ENCODE assay signal across 8 cellular contexts in genomic region chr3:130894873-130895330, GRCh38. TPM values are rescaled to one million over a fixed set of nuclear protein-coding genes. Genes with fewer than 3 reads are reported as not detected.
DNase-seq lines count a peak whose midpoint lies in the region; ATAC-seq and TF ChIP-seq lines count a peak whose summit lies in the region.

No MANE protein-coding gene starts in this region.

- intact Hi-C loops in activated CD8-positive, alpha-beta T cell treated with anti-CD3 and anti-CD28 coated beads for 36 hours (cut with micrococcal nuclease) = no loop called here

- POLR2A ChIA-PET in activated CD8-positive, alpha-beta T cell treated with anti-CD3 and anti-CD28 coated beads for 36 hours (lab: Charles Lee) = interaction anchor here (0.7 to 4.8 kb wide), 6 partner anchors 13 to 147 kb away, joined by 3 to 23 read pairs (median 5); partner anchors contain the start of gene PIK3R4

- ATAC-seq in activated CD8-positive, alpha-beta memory T cell treated with anti-CD3 and anti-CD28 coated beads, Interleukin-2, amount 10 ng/mL, durations not matched to agents 7 days and 5 days = no peak
- no peak for ATAC-seq in activated CD8-positive, alpha-beta T cell treated with anti-CD3 and anti-CD28 coated beads for 36 hours
- no peak for ATAC-seq in HG03175 (IDR thresholded peaks at IDR 0.05; ENCODE audit: unreplicated experiment)

- no peaks in the 10 kb centered on the region for H3K27me3 Mint-ChIP-seq in activated CD8-positive, alpha-beta memory T cell treated with anti-CD3 and anti-CD28 coated beads, Interleukin-2, amount 10 ng/mL, durations not matched to agents 7 days and 5 days
- no peaks in the 10 kb centered on the region for H3K27me3 Mint-ChIP-seq in activated CD8-positive, alpha-beta T cell treated with anti-CD3 and anti-CD28 coated beads for 36 hours
- peaks cover 4 to 18% (median 5%) of the 10 kb centered on the region in 3 donors for H3K27me3 Mint-ChIP-seq in immature natural killer cell (ENCODE audit: low read depth in 3 of 3)

- H3K9me3 Mint-ChIP-seq in activated CD8-positive, alpha-beta memory T cell treated with anti-CD3 and anti-CD28 coated beads, Interleukin-2, amount 10 ng/mL, durations not matched to agents 7 days and 5 days (ENCODE audit: low read depth) = no peaks in the 10 kb centered on the region
- no peaks in the 10 kb centered on the region for H3K9me3 Mint-ChIP-seq in activated CD8-positive, alpha-beta T cell treated with anti-CD3 and anti-CD28 coated beads for 36 hours
- no peaks in the 10 kb centered on the region for H3K9me3 Mint-ChIP-seq in immature natural killer cell

- H3K36me3 Mint-ChIP-seq in activated CD8-positive, alpha-beta memory T cell treated with anti-CD3 and anti-CD28 coated beads, Interleukin-2, amount 10 ng/mL, durations not matched to agents 7 days and 5 days = no peaks in the 10 kb centered on the region
- H3K36me3 Mint-ChIP-seq in activated CD8-positive, alpha-beta T cell treated with anti-CD3 and anti-CD28 coated beads for 36 hours (ENCODE audit: low read depth) = peaks cover 6% of the 10 kb centered on the region
- peaks cover 0 to 3% (median 0%) of the 10 kb centered on the region in 3 donors for H3K36me3 Mint-ChIP-seq in immature natural killer cell

- peaks cover 34% of the 10 kb centered on the region for H3K4me1 Mint-ChIP-seq in activated CD8-positive, alpha-beta memory T cell treated with anti-CD3 and anti-CD28 coated beads, Interleukin-2, amount 10 ng/mL, durations not matched to agents 7 days and 5 days
- H3K4me1 Mint-ChIP-seq in activated CD8-positive, alpha-beta T cell treated with anti-CD3 and anti-CD28 coated beads for 36 hours (ENCODE audit: low read depth) = peaks cover 45% of the 10 kb centered on the region
- peaks cover 29 to 55% of the 10 kb centered on the region in 2 donors for H3K4me1 Mint-ChIP-seq in immature natural killer cell

- H3K27ac ChIP-seq in temporal lobe (ENCODE audit: low read depth, low read length) = peak overlapping the region; percentile 80

- H3K27ac Mint-ChIP-seq in activated CD8-positive, alpha-beta memory T cell treated with anti-CD3 and anti-CD28 coated beads, Interleukin-2, amount 10 ng/mL, durations not matched to agents 7 days and 5 days = peak overlapping the region; percentile 83
- H3K27ac Mint-ChIP-seq in activated CD8-positive, alpha-beta T cell treated with anti-CD3 and anti-CD28 coated beads for 36 hours = peak overlapping the region; percentile 83
- H3K27ac Mint-ChIP-seq in immature natural killer cell = peak overlapping the region; percentile 76 to 99 (median 89)

- CTCF ChIA-PET in activated CD8-positive, alpha-beta memory T cell treated with anti-CD3 and anti-CD28 coated beads, Interleukin-2, amount 10 ng/mL, durations not matched to agents 7 days and 5 days (lab: Charles Lee) = interaction anchor here (1.1 to 3.5 kb wide), 5 partner anchors 22 to 194 kb away, joined by 3 to 22 read pairs (median 7); partner anchors contain the start of gene PIK3R4
- CTCF ChIA-PET in activated CD8-positive, alpha-beta T cell treated with anti-CD3 and anti-CD28 coated beads for 36 hours (lab: Charles Lee) = interaction anchor here (0.8 to 9.2 kb wide), 8 partner anchors 33 to 171 kb away, joined by 3 to 125 read pairs (median 8); no protein-coding TSS in a partner anchor

- DNase-seq in activated CD8-positive, alpha-beta memory T cell treated with anti-CD3 and anti-CD28 coated beads, Interleukin-2, amount 10 ng/mL, durations not matched to agents 7 days and 5 days = no peak
- DNase-seq in activated CD8-positive, alpha-beta memory T cell treated with anti-CD3 and anti-CD28 coated beads, Interleukin-2, amount 50 U/mL, for 4 hours = no peak
- no peak for DNase-seq in activated CD8-positive, alpha-beta T cell treated with anti-CD3 and anti-CD28 coated beads for 36 hours
- DNase-seq in immature natural killer cell (no peak), NOMO-1 treated with dmso at 0.1 percent for 144 hours (lab: John Stamatoyannopoulos, UW; ENCODE audit: unreplicated experiment) (no peak)
- DNase-seq in stimulated activated naive CD4-positive, alpha-beta T cell treated with Interleukin-2 at 50 U/mL for 16 hours (lab: John Stamatoyannopoulos, UW) = no peak

- H3K4me3 Mint-ChIP-seq in activated CD8-positive, alpha-beta memory T cell treated with anti-CD3 and anti-CD28 coated beads, Interleukin-2, amount 10 ng/mL, durations not matched to agents 7 days and 5 days = peak overlapping the region; percentile 96
- peak overlapping the region; percentile 97 for H3K4me3 Mint-ChIP-seq in activated CD8-positive, alpha-beta T cell treated with anti-CD3 and anti-CD28 coated beads for 36 hours
- H3K4me3 Mint-ChIP-seq in immature natural killer cell = peak overlapping the region; percentile 85 to 98 (median 96)

- TF ChIP-seq CTCF in activated CD8-positive, alpha-beta T cell treated with anti-CD3 and anti-CD28 coated beads for 36 hours (IDR thresholded peaks at IDR 0.05) = no peak

RNA-seq across cellular contexts. Expression of gene ATP2C1, which starts 1.0 kb away (rescaled TPM):
- total RNA-seq in activated CD8-positive, alpha-beta memory T cell treated with anti-CD3 and anti-CD28 coated beads, Interleukin-2, amount 10 ng/mL, durations not matched to agents 7 days and 5 days = 10 to 100 TPM; 64.0 to 65.7 TPM
- 10 to 100 TPM; 46.4 to 46.8 TPM for total RNA-seq in activated CD8-positive, alpha-beta T cell treated with anti-CD3 and anti-CD28 coated beads for 36 hours
- polyA plus RNA-seq in immature natural killer cell = 10 to 100 TPM in 2 of 3 donors, 1 to 10 TPM in 1; 7.7 to 14.0 (median 13.8) TPM
- total RNA-seq in temporal lobe = 171 TPM
